In genomic region chr16:79723583-79724168, GRCh38 we compare ENCODE assay signal across 1 cellular context.
TF ChIP-seq lines count a peak whose summit lies in the region.

No MANE protein-coding gene starts in this region.

TF ChIP-seq in WTC11, 78 proteins besides CTCF, POLR2A, EP300 and RAD21 (continued from another document):
- TF ChIP-seq, protein P1, sequence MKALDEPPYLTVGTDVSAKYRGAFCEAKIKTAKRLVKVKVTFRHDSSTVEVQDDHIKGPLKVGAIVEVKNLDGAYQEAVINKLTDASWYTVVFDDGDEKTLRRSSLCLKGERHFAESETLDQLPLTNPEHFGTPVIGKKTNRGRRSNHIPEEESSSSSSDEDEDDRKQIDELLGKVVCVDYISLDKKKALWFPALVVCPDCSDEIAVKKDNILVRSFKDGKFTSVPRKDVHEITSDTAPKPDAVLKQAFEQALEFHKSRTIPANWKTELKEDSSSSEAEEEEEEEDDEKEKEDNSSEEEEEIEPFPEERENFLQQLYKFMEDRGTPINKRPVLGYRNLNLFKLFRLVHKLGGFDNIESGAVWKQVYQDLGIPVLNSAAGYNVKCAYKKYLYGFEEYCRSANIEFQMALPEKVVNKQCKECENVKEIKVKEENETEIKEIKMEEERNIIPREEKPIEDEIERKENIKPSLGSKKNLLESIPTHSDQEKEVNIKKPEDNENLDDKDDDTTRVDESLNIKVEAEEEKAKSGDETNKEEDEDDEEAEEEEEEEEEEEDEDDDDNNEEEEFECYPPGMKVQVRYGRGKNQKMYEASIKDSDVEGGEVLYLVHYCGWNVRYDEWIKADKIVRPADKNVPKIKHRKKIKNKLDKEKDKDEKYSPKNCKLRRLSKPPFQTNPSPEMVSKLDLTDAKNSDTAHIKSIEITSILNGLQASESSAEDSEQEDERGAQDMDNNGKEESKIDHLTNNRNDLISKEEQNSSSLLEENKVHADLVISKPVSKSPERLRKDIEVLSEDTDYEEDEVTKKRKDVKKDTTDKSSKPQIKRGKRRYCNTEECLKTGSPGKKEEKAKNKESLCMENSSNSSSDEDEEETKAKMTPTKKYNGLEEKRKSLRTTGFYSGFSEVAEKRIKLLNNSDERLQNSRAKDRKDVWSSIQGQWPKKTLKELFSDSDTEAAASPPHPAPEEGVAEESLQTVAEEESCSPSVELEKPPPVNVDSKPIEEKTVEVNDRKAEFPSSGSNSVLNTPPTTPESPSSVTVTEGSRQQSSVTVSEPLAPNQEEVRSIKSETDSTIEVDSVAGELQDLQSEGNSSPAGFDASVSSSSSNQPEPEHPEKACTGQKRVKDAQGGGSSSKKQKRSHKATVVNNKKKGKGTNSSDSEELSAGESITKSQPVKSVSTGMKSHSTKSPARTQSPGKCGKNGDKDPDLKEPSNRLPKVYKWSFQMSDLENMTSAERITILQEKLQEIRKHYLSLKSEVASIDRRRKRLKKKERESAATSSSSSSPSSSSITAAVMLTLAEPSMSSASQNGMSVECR (CRISPR knock-in tag; IDR thresholded peaks at IDR 0.05; ENCODE audit: borderline replicate concordance), result no peak
- no peak for TF ChIP-seq HMGA2 (CRISPR knock-in tag; IDR thresholded peaks at IDR 0.05)
- no peak for TF ChIP-seq FOXJ3 (CRISPR knock-in tag; IDR thresholded peaks at IDR 0.05; ENCODE audit: borderline replicate concordance)
